8 cellular contexts compared by ENCODE assay signal in the genomic region with DNA sequence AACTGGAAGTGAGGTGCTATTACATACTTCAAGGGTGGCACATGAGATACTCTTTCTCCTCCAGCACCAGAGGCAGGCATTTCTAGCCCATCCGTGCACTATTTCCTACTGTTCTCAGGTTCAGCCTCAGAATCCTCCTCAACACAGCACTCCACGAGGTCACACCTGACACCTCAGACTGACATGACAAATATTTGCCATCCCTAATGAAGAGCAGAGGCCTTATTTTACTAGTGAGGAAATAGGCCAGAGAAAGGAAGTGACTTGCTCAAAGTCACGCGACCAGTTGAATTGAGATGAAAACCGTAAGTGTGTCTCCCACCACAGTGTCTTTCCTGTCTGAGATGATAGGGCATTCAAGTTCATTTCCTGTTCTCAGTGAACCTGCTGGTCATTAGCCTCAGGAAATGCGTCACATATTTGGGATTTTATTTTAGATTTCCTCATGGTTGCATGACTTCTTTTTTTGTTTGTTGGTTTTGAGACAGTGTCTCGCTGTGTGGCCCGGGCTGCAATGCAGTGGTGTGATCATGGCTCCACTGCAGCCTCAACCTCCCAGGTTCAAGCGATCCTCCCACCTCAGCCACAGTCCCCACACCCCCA. TPM values are rescaled to one million over a fixed set of nuclear protein-coding genes. Genes with fewer than 3 reads are reported as not detected.
DNase-seq lines count a peak whose midpoint lies in the region; FAIRE-seq and TF ChIP-seq lines count a peak whose summit lies in the region.

No MANE protein-coding gene starts in this region.

- H3K9me3 ChIP-seq in vagina: no peaks in the 10 kb centered on the region

- no peak overlapping the region for H3K4me3 ChIP-seq in vagina

- H3K27me3 ChIP-seq in vagina: no peaks in the 10 kb centered on the region

- in situ Hi-C loops in SK-MEL-5 (cut with HindIII; ENCODE audit: low pct_unique_long_range_greater_than_20kb, low sequenced_read_pairs): no loop called here

- intact Hi-C loops in vagina (cut with DNase I): no loop called here

- TF ChIP-seq POLR2A in vagina (IDR thresholded peaks at IDR 0.05): no peak

- H3K36me3 ChIP-seq in vagina: no peaks in the 10 kb centered on the region

- peak; percentile 93 for FAIRE-seq in GM19239 (lab: Jason Lieb, UNC)

- no peak for TF ChIP-seq CTCF in vagina (IDR thresholded peaks at IDR 0.05)

- H3K27ac ChIP-seq in vagina: peak overlapping the region; percentile 24

- DNase-seq in GM19239 (ENCODE audit: insufficient read length, low spot score) (peak; percentile 82), SK-MEL-5 (ENCODE audit: low read depth, low spot score) (peak; percentile 74), lung microvascular endothelial cell (ENCODE audit: low read depth in 2 of 2) (peak; percentile 94 to 97), vagina (ENCODE audit: extremely low spot score in 2 of 2) (no peak), glomerular visceral epithelial cell (ENCODE audit: extremely low spot score) (no peak), NCI-H187 (lab: John Stamatoyannopoulos, UW) (no peak), NCI-H146 (lab: John Stamatoyannopoulos, UW) (no peak)
- DNase-seq in activated naive CD4-positive, alpha-beta T cell treated with Interleukin-2 at 50 U/mL for 16 hours: peak; percentile 38

- H3K4me1 ChIP-seq in vagina: peaks cover 4% of the 10 kb centered on the region

RNA-seq across cellular contexts. Expression of a gene that starts 23.5 kb away (rescaled TPM):
- total RNA-seq in SK-MEL-5 (2014; rRNA removed; shearing (Covaris generic)): not detected in 2 replicates
- polyA plus RNA-seq in SK-MEL-5 (2015; cell fraction: cytosol; rRNA removed): 0.14 TPM in 1 of 2 replicates, not detected in the other
- not detected in 2 replicates for polyA plus RNA-seq in SK-MEL-5 (2015; cell fraction: nucleus; rRNA removed)
- total RNA-seq in lung microvascular endothelial cell (under 0.01 TPM in 1 of 2 replicates, not detected in the other), vagina (not detected)

RNA-seq across cellular contexts. Expression of a gene that starts 31.0 kb away (rescaled TPM):
- 9.5 and 12.7 TPM in 2 replicates for total RNA-seq in SK-MEL-5 (2014; rRNA removed; shearing (Covaris generic))
- polyA plus RNA-seq in SK-MEL-5 (2015; cell fraction: cytosol; rRNA removed): 23.6 and 53.1 TPM in 2 replicates
- 82.7 and 83.3 TPM in 2 replicates for polyA plus RNA-seq in SK-MEL-5 (2015; cell fraction: nucleus; rRNA removed)
- total RNA-seq in lung microvascular endothelial cell (4.1 and 6.5 TPM in 2 replicates), vagina (54.5 TPM)

Comparison
In these comparisons a context has a peak if more than half of its experiments do, and no peak if none do; other contexts are left out.
1. DNase-seq: peak in GM19239 (single experiment), SK-MEL-5 (single experiment), activated naive CD4-positive, alpha-beta T cell treated with Interleukin-2 at 50 U/mL for 16 hours (single experiment) and lung microvascular endothelial cell (2 of 2); none in vagina (0 of 2), glomerular visceral epithelial cell (single experiment), NCI-H187 (0 of 2) and NCI-H146 (single experiment).